ENCODE assay signal across 22 cellular contexts in the genomic region with DNA sequence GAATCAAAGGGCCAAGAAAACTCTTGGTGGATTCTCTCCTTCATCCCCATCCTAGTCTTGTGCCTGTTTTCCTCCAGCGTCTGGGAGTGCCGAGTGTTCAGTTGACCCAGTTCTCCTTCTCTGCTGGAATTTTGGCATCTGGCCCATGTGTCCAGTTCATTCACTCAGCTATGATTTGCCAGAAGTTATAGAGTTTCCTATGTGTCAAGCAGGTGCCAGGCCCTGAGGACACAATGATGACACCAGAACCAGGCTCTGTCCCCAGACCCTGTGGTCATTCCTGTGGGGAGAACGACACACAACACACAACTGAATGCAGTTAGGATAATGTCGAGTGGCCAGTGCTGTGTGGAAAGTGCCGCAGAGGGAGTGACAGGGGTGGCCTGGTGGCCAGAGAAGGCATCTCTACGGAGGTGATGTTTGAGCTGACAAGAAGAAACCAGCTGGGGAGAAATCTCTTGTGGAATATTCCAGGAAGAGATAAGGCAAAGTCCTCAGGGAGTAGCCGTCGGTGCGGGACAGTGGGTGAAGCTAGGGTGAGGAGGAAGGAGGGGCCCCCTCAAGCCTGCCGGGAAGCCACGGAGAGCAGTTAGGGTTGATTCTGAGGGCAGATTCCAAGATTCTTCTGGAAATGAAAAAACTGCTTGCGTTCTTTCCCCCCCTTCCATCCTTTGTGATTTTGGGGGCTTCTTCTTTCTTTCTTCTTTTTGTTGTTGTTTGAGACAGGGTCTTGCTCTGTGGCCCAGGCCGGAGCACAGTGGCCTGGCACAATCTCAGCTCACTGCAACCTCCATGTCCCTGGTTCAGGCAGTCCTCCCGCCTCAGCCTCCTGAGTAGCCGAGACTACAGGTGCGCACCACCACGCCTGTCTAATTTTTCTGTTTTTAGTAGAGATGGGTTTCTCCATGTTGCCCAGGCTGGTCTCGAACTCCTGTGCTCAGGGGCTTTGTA. TPM values are rescaled to one million over a fixed set of nuclear protein-coding genes. Genes with fewer than 3 reads are reported as not detected.
DNase-seq lines count a peak whose midpoint lies in the region; ATAC-seq and TF ChIP-seq lines count a peak whose summit lies in the region.
"Had no signal": no experiment of that assay in that cellular context is flagged by ENCODE, and none has a peak within 500 bp of the region (broad histone marks: within the 10 kb centered on the region; RNA-seq: fewer than 3 reads in every experiment).

No MANE protein-coding gene starts in this region.

- no peak overlapping the region for H3K4ac ChIP-seq in trophoblast cell (ENCODE audit: low read depth, low read length)

- H3K4me1 ChIP-seq in right atrium auricular region: peaks cover 0 to 6% of the 10 kb centered on the region in 2 donors
- peaks cover 0 to 12% (median 2%) of the 10 kb centered on the region in 12 donors for H3K4me1 ChIP-seq in heart left ventricle
- no peaks in the 10 kb centered on the region for H3K4me1 ChIP-seq in upper lobe of right lung
- peaks cover 0 to 21% (median 9%) of the 10 kb centered on the region in 4 donors for H3K4me1 ChIP-seq in tibial artery
- no peaks in the 10 kb centered on the region for H3K4me1 ChIP-seq in trophoblast cell (ENCODE audit: control insufficient read depth in 1 of 2, insufficient read depth in 2 of 2, low read length in 2 of 2)
- H3K4me1 ChIP-seq: uterus had no signal

- no peak overlapping the region for H3K9ac ChIP-seq in trophoblast cell (ENCODE audit: low read length)

- no peak overlapping the region for H2AFZ ChIP-seq in trophoblast cell (ENCODE audit: insufficient read depth, low read length, poor library complexity)

- no peak for TF ChIP-seq CTCF in right atrium auricular region (IDR thresholded peaks at IDR 0.05)
- TF ChIP-seq CTCF in heart left ventricle (IDR thresholded peaks at IDR 0.05): no peak
- no peak for TF ChIP-seq CTCF in upper lobe of right lung (IDR thresholded peaks at IDR 0.05)
- no peak for TF ChIP-seq CTCF in tibial artery (IDR thresholded peaks at IDR 0.05)

- H3K79me2 ChIP-seq in trophoblast cell (ENCODE audit: control insufficient read depth, insufficient read depth, low read length, poor library complexity): no peaks in the 10 kb centered on the region

- H3K4me2 ChIP-seq in trophoblast cell (ENCODE audit: low read length): no peak overlapping the region

- intact Hi-C loops in Right ventricle myocardium inferior (cut with DNase I) (no loop called here), heart left ventricle (cut with DNase I) (no loop called here), upper lobe of right lung (cut with DNase I) (no loop called here), tibial artery (cut with DNase I; ENCODE audit: low total_unique reads) (no loop called here)

- H3K23ac ChIP-seq in trophoblast cell (ENCODE audit: low read length): no peak overlapping the region

- no peak overlapping the region for H4K91ac ChIP-seq in trophoblast cell (ENCODE audit: low read depth, low read length)

- H3K9me3 ChIP-seq in right atrium auricular region (no peaks in the 10 kb centered on the region), heart left ventricle (no peaks in the 10 kb centered on the region), upper lobe of right lung (no peaks in the 10 kb centered on the region), tibial artery (no peaks in the 10 kb centered on the region), trophoblast cell (ENCODE audit: insufficient read depth, low read depth, low read length) (no peaks in the 10 kb centered on the region)
- H3K9me3 ChIP-seq: sigmoid colon, uterus had no signal

- WGBS in heart left ventricle, 4 donors: 65 to 74% (median 68%) methylated on average over 18 of the region's 18 CpGs
- WGBS in trophoblast cell (ENCODE audit: extremely low coverage, insufficient coverage, insufficient read length): no CpG with 5 or more reads among the region's 18 CpGs

- no peak overlapping the region for H3K4me3 ChIP-seq in right atrium auricular region
- no peak overlapping the region for H3K4me3 ChIP-seq in heart left ventricle
- no peak overlapping the region for H3K4me3 ChIP-seq in upper lobe of right lung
- no peak overlapping the region for H3K4me3 ChIP-seq in tibial artery
- no peak overlapping the region for H3K4me3 ChIP-seq in trophoblast cell (ENCODE audit: low read depth, low read length)
- H3K4me3 ChIP-seq: sigmoid colon, uterus had no signal

- no peak overlapping the region for H2BK5ac ChIP-seq in trophoblast cell (ENCODE audit: low read depth, low read length, poor library complexity)

- H3K27me3 ChIP-seq in right atrium auricular region (no peaks in the 10 kb centered on the region), heart left ventricle (no peaks in the 10 kb centered on the region), upper lobe of right lung (no peaks in the 10 kb centered on the region), tibial artery (no peaks in the 10 kb centered on the region), trophoblast cell (ENCODE audit: insufficient read depth, low read length) (no peaks in the 10 kb centered on the region)
- H3K27me3 ChIP-seq: sigmoid colon, uterus had no signal

- ATAC-seq in Right ventricle myocardium inferior (peak; percentile 64), heart left ventricle (peak in 3 of 4 donors; percentile 36 to 59 (median 49)), upper lobe of right lung (peak; percentile 39), HG03095 (IDR thresholded peaks at IDR 0.05; ENCODE audit: unreplicated experiment) (no peak)

- no peak overlapping the region for H4K12ac ChIP-seq in trophoblast cell (ENCODE audit: low read depth, low read length)

- DNase-seq in Right ventricle myocardium inferior (ENCODE audit: missing footprints): no peak
- DNase-seq in right atrium auricular region (ENCODE audit: low spot score): no peak
- peak in 4 of 5 donors; percentile 39 to 60 (median 48) for DNase-seq in heart left ventricle
- DNase-seq in myocyte (ENCODE audit: low read depth): peak; percentile 19
- no peak for DNase-seq in upper lobe of right lung
- DNase-seq in tibial artery: no peak
- DNase-seq in trophoblast cell: no peak
- DNase-seq: 8988T; activated CD4-positive, alpha-beta memory T cell treated with anti-CD3 and anti-CD28 coated beads, Interleukin-2, amount 10 ng/mL, durations not matched to agents 7 days and 5 days; activated naive CD4-positive, alpha-beta T cell treated with anti-CD3 and anti-CD28 coated beads, Interleukin-2, amount 10 ng/mL, durations not matched to agents 7 days and 5 days; activated T-cell treated with anti-CD3 and anti-CD28 coated beads, Interleukin-2, amount 50 U/mL, for 24 hours; dermis blood vessel endothelial cell; NCI-H1105 treated with DMSO at 0.1 percent for 48 hours; NCI-H69; SIG-M5; sigmoid colon; stimulated activated CD4-positive, alpha-beta T cell treated with anti-CD3 and anti-CD28 coated beads, Interleukin-2, amount 100 ng/mL, for 24 hours; T-helper 1 cell; uterus had no signal

- H3K36me3 ChIP-seq in right atrium auricular region: no peaks in the 10 kb centered on the region
- no peaks in the 10 kb centered on the region for H3K36me3 ChIP-seq in heart left ventricle
- no peaks in the 10 kb centered on the region for H3K36me3 ChIP-seq in upper lobe of right lung
- H3K36me3 ChIP-seq in tibial artery: no peaks in the 10 kb centered on the region
- H3K36me3 ChIP-seq in trophoblast cell (ENCODE audit: control insufficient read depth in 1 of 2, insufficient read depth in 2 of 2, low read length in 2 of 2): no peaks in the 10 kb centered on the region
- H3K36me3 ChIP-seq: sigmoid colon, uterus had no signal

- no peak overlapping the region for H2AK5ac ChIP-seq in trophoblast cell (ENCODE audit: low read length)

- no peak overlapping the region for H3K14ac ChIP-seq in trophoblast cell (ENCODE audit: low read length)

- no peak overlapping the region for H3K27ac ChIP-seq in right atrium auricular region
- H3K27ac ChIP-seq in heart left ventricle: no peak overlapping the region
- H3K27ac ChIP-seq in upper lobe of right lung: no peak overlapping the region
- no peak overlapping the region for H3K27ac ChIP-seq in tibial artery
- H3K27ac ChIP-seq in trophoblast cell (ENCODE audit: low read depth, low read length): no peak overlapping the region
- H3K27ac ChIP-seq: sigmoid colon, uterus, VCaP had no signal

- H3K18ac ChIP-seq in trophoblast cell (ENCODE audit: low read length): no peak overlapping the region

- no peak for TF ChIP-seq POLR2A in heart left ventricle (IDR thresholded peaks at IDR 0.05)

- H2BK12ac ChIP-seq in trophoblast cell (ENCODE audit: low read length): no peak overlapping the region

- no peak overlapping the region for H4K8ac ChIP-seq in trophoblast cell (ENCODE audit: low read depth, low read length)

- H3K79me1 ChIP-seq in trophoblast cell (ENCODE audit: low read length): no peaks in the 10 kb centered on the region

- H2BK120ac ChIP-seq in trophoblast cell (ENCODE audit: insufficient read depth, low read length, poor library complexity): no peak overlapping the region

RNA-seq across cellular contexts. Expression of gene IL34, which starts 35.8 kb away (rescaled TPM):
- total RNA-seq in Right ventricle myocardium inferior: 2.0 TPM
- 1 to 10 TPM in 1 of 2 donors, under 1 TPM in 1; 0.39 to 2.2 TPM for total RNA-seq in right atrium auricular region
- 1 to 10 TPM in 8 of 9 donors, under 1 TPM in 1; 0.49 to 6.5 (median 2.7) TPM for total RNA-seq in heart left ventricle
- 1 to 10 TPM in 1 of 2 donors, under 1 TPM in 1; 0.82 to 2.3 TPM for polyA plus RNA-seq in heart left ventricle
- 20.0 and 67.8 TPM in 2 replicates for total RNA-seq in myocyte
- 25.0 TPM for polyA plus RNA-seq in myocyte (2012)
- 3.3 TPM for total RNA-seq in upper lobe of right lung
- 0.15 and 0.18 TPM in 2 replicates for polyA plus RNA-seq in trophoblast cell (2013)
- total RNA-seq: activated CD4-positive, alpha-beta memory T cell treated with anti-CD3 and anti-CD28 coated beads, Interleukin-2, amount 10 ng/mL, durations not matched to agents 7 days and 5 days; HT1080 had no signal

Comparison
In these comparisons a context has a peak if more than half of its experiments do, and no peak if none do; other contexts are left out.
1. DNase-seq: peak in heart left ventricle (4 of 5) and myocyte (single experiment); none in Right ventricle myocardium inferior (single experiment), right atrium auricular region (single experiment), upper lobe of right lung (single experiment), tibial artery (0 of 2) and trophoblast cell (0 of 2).